In genomic region chr10:77899080-77899477, GRCh38 we compare ENCODE assay signal across 1 cellular context.
TF ChIP-seq lines count a peak whose summit lies in the region.

No MANE protein-coding gene starts in this region.

TF ChIP-seq in IMR-90, 13 proteins besides CTCF, POLR2A, EP300 and RAD21 (continued from another document):
- TF ChIP-seq RFX5 (IDR thresholded peaks at IDR 0.05; ENCODE audit: low read depth, low read length), result no peak
- TF ChIP-seq BHLHE40 (IDR thresholded peaks at IDR 0.05; ENCODE audit: low read depth, low read length), result no peak
- TF ChIP-seq, protein P1, sequence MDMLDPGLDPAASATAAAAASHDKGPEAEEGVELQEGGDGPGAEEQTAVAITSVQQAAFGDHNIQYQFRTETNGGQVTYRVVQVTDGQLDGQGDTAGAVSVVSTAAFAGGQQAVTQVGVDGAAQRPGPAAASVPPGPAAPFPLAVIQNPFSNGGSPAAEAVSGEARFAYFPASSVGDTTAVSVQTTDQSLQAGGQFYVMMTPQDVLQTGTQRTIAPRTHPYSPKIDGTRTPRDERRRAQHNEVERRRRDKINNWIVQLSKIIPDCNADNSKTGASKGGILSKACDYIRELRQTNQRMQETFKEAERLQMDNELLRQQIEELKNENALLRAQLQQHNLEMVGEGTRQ (IDR thresholded peaks at IDR 0.05; ENCODE audit: low read depth, low read length), result no peak
- no peak for TF ChIP-seq MXI1 (IDR thresholded peaks at IDR 0.05; ENCODE audit: borderline replicate concordance, low read depth, low read length)
- no peak for TF ChIP-seq FOS (IDR thresholded peaks at IDR 0.05; ENCODE audit: low read depth, low read length)
- no peak for TF ChIP-seq MAFK (IDR thresholded peaks at IDR 0.05; ENCODE audit: low read depth, low read length)
